ENCODE assay signal across 9 cellular contexts in genomic region chr2:208033701-208034502, GRCh38. TPM values are rescaled to one million over a fixed set of nuclear protein-coding genes. Genes with fewer than 3 reads are reported as not detected.
DNase-seq lines count a peak whose midpoint lies in the region; ATAC-seq and TF ChIP-seq lines count a peak whose summit lies in the region.
"Had no signal": no experiment of that assay in that cellular context is flagged by ENCODE, and none has a peak within 500 bp of the region (broad histone marks: within the 10 kb centered on the region; RNA-seq: fewer than 3 reads in every experiment).

No MANE protein-coding gene starts in this region.

- DNase-seq in GM06990 (ENCODE audit: extremely low read depth, insufficient read length): peak; percentile 18
- DNase-seq in RPMI8226: peak; percentile 54
- DNase-seq in central memory CD8-positive, alpha-beta T cell (ENCODE audit: low spot score in 2 of 2): no peak
- DNase-seq in naive B cell: peak; percentile 34
- no peak for DNase-seq in NCI-H1930 (lab: John Stamatoyannopoulos, UW)
- DNase-seq in retina: no peak
- DNase-seq: right cardiac atrium had no signal

- peak; percentile 69 for TF ChIP-seq CTCF in GM06990 (IDR thresholded peaks at IDR 0.05; ENCODE audit: insufficient read depth, low read length, poor library complexity, severe bottlenecking)

- H3K4me1 Mint-ChIP-seq in central memory CD8-positive, alpha-beta T cell: no peaks in the 10 kb centered on the region
- H3K4me1 Mint-ChIP-seq in naive B cell: peaks cover 0 to 5% (median 1%) of the 10 kb centered on the region in 3 donors

- no peaks in the 10 kb centered on the region for H3K36me3 Mint-ChIP-seq in central memory CD8-positive, alpha-beta T cell (ENCODE audit: insufficient read depth)
- no peaks in the 10 kb centered on the region for H3K36me3 Mint-ChIP-seq in naive B cell

- no peaks in the 10 kb centered on the region for H3K27me3 ChIP-seq in GM06990 (replicated peaks; ENCODE audit: control insufficient read depth, insufficient read depth, low read length)

- ATAC-seq in GM19372 (IDR thresholded peaks at IDR 0.05; ENCODE audit: low read depth, unreplicated experiment) (peak; percentile 89), HG03135 (IDR thresholded peaks at IDR 0.05; ENCODE audit: unreplicated experiment) (peak; percentile 93), naive B cell (ENCODE audit: low read depth in 2 of 2) (peak; percentile 45 to 52)
- ATAC-seq in central memory CD8-positive, alpha-beta T cell (replicated peaks; ENCODE audit: extremely low read depth, poor library complexity, severe bottlenecking): peak; percentile 43

- no peaks in the 10 kb centered on the region for H3K36me3 ChIP-seq in GM06990 (ENCODE audit: control insufficient read depth, insufficient read depth, low read length)

- H3K4me3 Mint-ChIP-seq in central memory CD8-positive, alpha-beta T cell: no peak overlapping the region
- H3K4me3 Mint-ChIP-seq in naive B cell: no peak overlapping the region

- H3K27ac Mint-ChIP-seq in central memory CD8-positive, alpha-beta T cell (ENCODE audit: low read depth): no peak overlapping the region
- peak overlapping the region in 2 of 6 donors; percentile 11 to 29 for H3K27ac Mint-ChIP-seq in naive B cell

- H3K27me3 Mint-ChIP-seq in central memory CD8-positive, alpha-beta T cell: no peaks in the 10 kb centered on the region
- H3K27me3 Mint-ChIP-seq in naive B cell: no peaks in the 10 kb centered on the region

- no peak overlapping the region for H3K4me3 ChIP-seq in GM06990 (replicated peaks; ENCODE audit: low read depth, low read length)

- H3K9me3 Mint-ChIP-seq in central memory CD8-positive, alpha-beta T cell: no peaks in the 10 kb centered on the region
- H3K9me3 Mint-ChIP-seq in naive B cell: no peaks in the 10 kb centered on the region

RNA-seq across cellular contexts. Expression of gene PLEKHM3, which starts 8.6 kb away (rescaled TPM):
- 1 to 10 TPM; 1.3 to 7.7 (median 3.7) TPM for polyA plus RNA-seq in naive B cell (ENCODE audit: low read depth in 6 of 6)

Comparison
In these comparisons a context has a peak if more than half of its experiments do, and no peak if none do; other contexts are left out.
1. DNase-seq: peak in GM06990 (single experiment), RPMI8226 (single experiment) and naive B cell (single experiment); none in central memory CD8-positive, alpha-beta T cell (0 of 2), NCI-H1930 (0 of 2) and retina (single experiment).
2. ATAC-seq: peak in every context shown above with its lines; median percentile 93 in HG03135; 89 in GM19372; 48 in naive B cell; 43 in central memory CD8-positive, alpha-beta T cell.